Comparison of ENCODE assay signal across 8 cellular contexts in genomic region chr3:36944641-36945270, GRCh38. TPM values are rescaled to one million over a fixed set of nuclear protein-coding genes. Genes with fewer than 3 reads are reported as not detected.
DNase-seq lines count a peak whose midpoint lies in the region; ATAC-seq and TF ChIP-seq lines count a peak whose summit lies in the region.

TRANK1 (minus strand) TSS chr3:36945054; CDS start chr3:36944809, 245 bp downstream.

- H3K27ac ChIP-seq in RWPE1 (peak within 1 kb of the TSS; percentile 24; the same call in 1 of the 2 replicates), prostate gland (peak within 1 kb of the TSS; percentile 67 to 76), upper lobe of left lung (peak within 1 kb of the TSS; percentile 81 to 93 (median 84))

- POLR2A ChIA-PET in RWPE1 (lab: Yijun Ruan, JAX; ENCODE audit: low non-redundant PET), result no interaction called here

- H3K36me3 ChIP-seq in prostate gland, result no peaks in the 10 kb centered on the region
- H3K36me3 ChIP-seq in upper lobe of left lung, result no peaks in the 10 kb centered on the region

- H3K4me3 ChIP-seq in prostate gland (peak within 1 kb of the TSS; percentile 82 to 84), upper lobe of left lung (peak within 1 kb of the TSS; percentile 58 to 92 (median 88))

- CTCF ChIA-PET in RWPE1 (lab: Yijun Ruan, JAX), result no interaction called here

- H3K4me1 ChIP-seq in prostate gland (replicated peaks), result no peaks in the 10 kb centered on the region
- peaks cover 11 to 36% (median 27%) of the 10 kb centered on the region in 4 donors for H3K4me1 ChIP-seq in upper lobe of left lung

- no peak for TF ChIP-seq EP300 in upper lobe of left lung (IDR thresholded peaks at IDR 0.05)

- no peak for TF ChIP-seq CTCF in RWPE1 (conservative IDR thresholded peaks at IDR 0.05; ENCODE audit: low read depth)
- no peak for TF ChIP-seq CTCF in prostate gland (IDR thresholded peaks at IDR 0.05)
- no peak for TF ChIP-seq CTCF in upper lobe of left lung (IDR thresholded peaks at IDR 0.05)

- intact Hi-C loops in left cardiac atrium (cut with DNase I) (loop anchor here in 1 of 2 donors (10.0 kb wide), 1 partner anchor 210 kb away; no protein-coding TSS in a partner anchor), prostate gland (cut with DNase I) (no loop called here)

- DNase-seq in DMS53 (lab: John Stamatoyannopoulos, UW) (peak; percentile 45), DMS53 treated with DMSO at 0.1 percent for 48 hours (lab: John Stamatoyannopoulos, UW; ENCODE audit: unreplicated experiment) (no peak), RWPE1 (ENCODE audit: low spot score) (peak; percentile 11), left cardiac atrium (peak; percentile 78), prostate gland (ENCODE audit: low spot score) (peak; percentile 42), upper lobe of left lung (peak; percentile 77 to 92)
- peak; percentile 49 to 79 for DNase-seq in activated naive CD4-positive, alpha-beta T cell treated with anti-CD3 and anti-CD28 coated beads, Interleukin-2, amount 50 U/mL, for 72 hours (ENCODE audit: low spot score in 2 of 2)

- peaks cover 27 to 37% of the 10 kb centered on the region in 2 donors for H3K36me3 Mint-ChIP-seq in activated naive CD4-positive, alpha-beta T cell treated with anti-CD3 and anti-CD28 coated beads, Interleukin-2, amount 50 U/mL, for 72 hours

- H3K27ac Mint-ChIP-seq in activated naive CD4-positive, alpha-beta T cell treated with anti-CD3 and anti-CD28 coated beads, Interleukin-2, amount 50 U/mL, for 72 hours, result peak within 1 kb of the TSS; percentile 14 to 66

- H3K9me3 Mint-ChIP-seq in activated naive CD4-positive, alpha-beta T cell treated with anti-CD3 and anti-CD28 coated beads, Interleukin-2, amount 50 U/mL, for 72 hours, result peaks cover 14 to 29% of the 10 kb centered on the region in 2 donors

- WGBS in prostate gland, result under 1% methylated on average over 50 of the region's 68 CpGs
- WGBS in upper lobe of left lung, 2 donors, result 3 to 4% methylated on average over 19 to 41 of the region's 68 CpGs

- H3K27me3 ChIP-seq in prostate gland (replicated peaks; ENCODE audit: insufficient read depth), result no peaks in the 10 kb centered on the region
- no peaks in the 10 kb centered on the region for H3K27me3 ChIP-seq in upper lobe of left lung

- ATAC-seq in HG03060 (IDR thresholded peaks at IDR 0.05; ENCODE audit: low read depth, unreplicated experiment) (peak; percentile 83), left cardiac atrium (peak; percentile 72 to 74), upper lobe of left lung (ENCODE audit: low FRiP score in 2 of 2) (peak; percentile 63 to 87)
- ATAC-seq in activated naive CD4-positive, alpha-beta T cell treated with anti-CD3 and anti-CD28 coated beads, Interleukin-2, amount 50 U/mL, for 72 hours, result peak; percentile 80 to 86

- H3K9me3 ChIP-seq in prostate gland (no peaks in the 10 kb centered on the region), upper lobe of left lung (peaks cover 0 to 10% (median 8%) of the 10 kb centered on the region in 4 donors)

- peak; percentile 19 for TF ChIP-seq POLR2A in prostate gland (IDR thresholded peaks at IDR 0.05)
- peak in 3 of 4 donors; percentile 38 to 72 (median 43) for TF ChIP-seq POLR2A in upper lobe of left lung (IDR thresholded peaks at IDR 0.05)

RNA-seq across cellular contexts. Expression of gene TRANK1, which starts in this region (rescaled TPM):
- 10 to 100 TPM; 16.8 to 21.5 TPM for total RNA-seq in activated naive CD4-positive, alpha-beta T cell treated with anti-CD3 and anti-CD28 coated beads, Interleukin-2, amount 50 U/mL, for 72 hours
- 10 to 100 TPM in 1 of 2 donors, 1 to 10 TPM in 1; 7.6 to 12.1 TPM for total RNA-seq in left cardiac atrium
- total RNA-seq in prostate gland, result 10 to 100 TPM in 1 of 2 donors, 1 to 10 TPM in 1; 9.4 to 17.4 TPM
- total RNA-seq in upper lobe of left lung, result 10 to 100 TPM; 10.6 to 39.8 (median 28.1) TPM

Comparison
In these comparisons a context has a peak if more than half of its experiments do, and no peak if none do; other contexts are left out.
1. H3K27ac ChIP-seq: peak in every context shown above with its lines; median percentile 84 in upper lobe of left lung; 72 in prostate gland; 24 in RWPE1.